ENCODE assay signal across 21 cellular contexts in the genomic region with DNA sequence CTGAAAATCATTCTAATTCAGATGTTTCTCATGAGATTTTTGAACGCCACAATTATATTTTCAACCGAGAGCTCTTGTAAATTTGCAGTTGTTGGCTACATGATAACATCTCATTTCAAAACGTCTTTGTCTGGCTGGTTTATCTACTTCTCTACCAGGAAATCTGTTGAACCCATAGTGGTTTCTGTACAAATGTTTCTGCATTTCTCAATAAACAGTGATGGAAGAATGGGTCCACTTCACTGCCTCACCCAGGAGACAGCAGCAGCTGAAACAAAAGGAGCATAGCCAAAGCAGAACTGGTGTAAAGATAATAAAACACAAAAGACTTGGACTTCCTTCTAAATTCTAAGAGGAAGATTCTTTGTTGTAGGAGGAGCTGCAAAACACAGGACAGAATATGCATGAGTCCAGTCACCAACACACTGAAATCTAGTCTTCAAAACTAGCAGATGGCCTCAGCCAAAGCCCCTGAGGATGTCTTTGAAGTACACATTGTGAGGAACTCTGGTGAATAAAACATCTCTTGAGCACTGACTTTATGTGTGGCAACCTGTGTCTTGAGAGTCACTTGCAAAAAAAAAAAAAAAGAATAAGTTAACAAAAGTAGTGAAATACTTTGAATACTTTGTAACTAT.
DNase-seq lines count a peak whose midpoint lies in the region; TF ChIP-seq lines count a peak whose summit lies in the region.
"Had no signal": no experiment of that assay in that cellular context is flagged by ENCODE, and none has a peak within 500 bp of the region (broad histone marks: within the 10 kb centered on the region; RNA-seq: fewer than 3 reads in every experiment).

No MANE protein-coding gene starts in this region.

- H3K27ac ChIP-seq in neural progenitor cell, result no peak overlapping the region
- H3K27ac ChIP-seq: GM23248, KMS-11 had no signal

- H3K27me3 Mint-ChIP-seq in activated T-helper 2 cell treated with anti-CD3 and anti-CD28 coated beads, Interferon-gamma antibody, Interleukin-2, Interleukin-4, amounts not matched to agents 10 μg/mL and 5 μg/mL and 100 μg/mL, durations not matched to agents 14 hours and 24 hours and 36 hours (ENCODE audit: low read depth), result peaks cover 8% of the 10 kb centered on the region
- H3K27me3 Mint-ChIP-seq in neural progenitor cell (ENCODE audit: insufficient read depth, low read depth), result no peaks in the 10 kb centered on the region
- H3K27me3 Mint-ChIP-seq in activated naive CD4-positive, alpha-beta T cell treated with anti-CD3 and anti-CD28 coated beads for 36 hours (ENCODE audit: low read depth), result peaks cover 22% of the 10 kb centered on the region

- no peak overlapping the region for H3K9ac ChIP-seq in neural progenitor cell
- H3K9ac ChIP-seq: GM23248, KMS-11 had no signal

- H3K4me3 ChIP-seq in neural progenitor cell, result no peak overlapping the region
- H3K4me3 ChIP-seq: GM23248, HAP-1 had no signal

- no peaks in the 10 kb centered on the region for H3K36me3 Mint-ChIP-seq in activated T-helper 2 cell treated with anti-CD3 and anti-CD28 coated beads, Interferon-gamma antibody, Interleukin-2, Interleukin-4, amounts not matched to agents 10 μg/mL and 5 μg/mL and 100 μg/mL, durations not matched to agents 14 hours and 24 hours and 36 hours (ENCODE audit: low read depth)
- H3K36me3 Mint-ChIP-seq in neural progenitor cell, result no peaks in the 10 kb centered on the region
- no peaks in the 10 kb centered on the region for H3K36me3 Mint-ChIP-seq in activated naive CD4-positive, alpha-beta T cell treated with anti-CD3 and anti-CD28 coated beads for 36 hours (ENCODE audit: low read depth)
- H3K36me3 Mint-ChIP-seq: CD4-positive, CD25-positive, alpha-beta regulatory T cell had no signal

- H3K9me3 Mint-ChIP-seq in activated T-helper 2 cell treated with anti-CD3 and anti-CD28 coated beads, Interferon-gamma antibody, Interleukin-2, Interleukin-4, amounts not matched to agents 10 μg/mL and 5 μg/mL and 100 μg/mL, durations not matched to agents 14 hours and 24 hours and 36 hours, result no peaks in the 10 kb centered on the region
- no peaks in the 10 kb centered on the region for H3K9me3 Mint-ChIP-seq in neural progenitor cell
- H3K9me3 Mint-ChIP-seq in activated naive CD4-positive, alpha-beta T cell treated with anti-CD3 and anti-CD28 coated beads for 36 hours, result no peaks in the 10 kb centered on the region

- no peaks in the 10 kb centered on the region for H3K36me3 ChIP-seq in neural progenitor cell
- H3K36me3 ChIP-seq: HAP-1 had no signal

- no peak overlapping the region for H3K4me3 Mint-ChIP-seq in activated T-helper 2 cell treated with anti-CD3 and anti-CD28 coated beads, Interferon-gamma antibody, Interleukin-2, Interleukin-4, amounts not matched to agents 10 μg/mL and 5 μg/mL and 100 μg/mL, durations not matched to agents 14 hours and 24 hours and 36 hours (ENCODE audit: low read depth)
- no peak overlapping the region for H3K4me3 Mint-ChIP-seq in neural progenitor cell
- no peak overlapping the region for H3K4me3 Mint-ChIP-seq in activated naive CD4-positive, alpha-beta T cell treated with anti-CD3 and anti-CD28 coated beads for 36 hours
- H3K4me3 Mint-ChIP-seq: CD4-positive, CD25-positive, alpha-beta regulatory T cell; HFFc6 had no signal

- intact Hi-C loops in activated T-helper 2 cell treated with anti-CD3 and anti-CD28 coated beads, Interferon-gamma antibody, Interleukin-2, Interleukin-4, amounts not matched to agents 10 μg/mL and 5 μg/mL and 100 μg/mL, durations not matched to agents 14 hours and 24 hours and 36 hours (cut with micrococcal nuclease), result no loop called here
- intact Hi-C loops in activated naive CD4-positive, alpha-beta T cell treated with anti-CD3 and anti-CD28 coated beads for 36 hours (cut with micrococcal nuclease), result no loop called here

- H3K4me1 Mint-ChIP-seq in activated T-helper 2 cell treated with anti-CD3 and anti-CD28 coated beads, Interferon-gamma antibody, Interleukin-2, Interleukin-4, amounts not matched to agents 10 μg/mL and 5 μg/mL and 100 μg/mL, durations not matched to agents 14 hours and 24 hours and 36 hours (ENCODE audit: low read depth), result peaks cover 6% of the 10 kb centered on the region
- peaks cover 7% of the 10 kb centered on the region for H3K4me1 Mint-ChIP-seq in neural progenitor cell
- no peaks in the 10 kb centered on the region for H3K4me1 Mint-ChIP-seq in activated naive CD4-positive, alpha-beta T cell treated with anti-CD3 and anti-CD28 coated beads for 36 hours (ENCODE audit: low read depth)
- H3K4me1 Mint-ChIP-seq: CD4-positive, CD25-positive, alpha-beta regulatory T cell had no signal

- CTCF ChIA-PET in activated naive CD4-positive, alpha-beta T cell treated with anti-CD3 and anti-CD28 coated beads for 36 hours (lab: Charles Lee), result no interaction called here

- H3K9me3 ChIP-seq in neural progenitor cell (ENCODE audit: low read depth), result no peaks in the 10 kb centered on the region
- H3K9me3 ChIP-seq: HAP-1 had no signal

- H4K20me1 ChIP-seq in neural progenitor cell (ENCODE audit: low read depth), result no peaks in the 10 kb centered on the region

- H3K27ac Mint-ChIP-seq in activated T-helper 2 cell treated with anti-CD3 and anti-CD28 coated beads, Interferon-gamma antibody, Interleukin-2, Interleukin-4, amounts not matched to agents 10 μg/mL and 5 μg/mL and 100 μg/mL, durations not matched to agents 14 hours and 24 hours and 36 hours, result peak overlapping the region; percentile 35
- peak overlapping the region; percentile 20 for H3K27ac Mint-ChIP-seq in neural progenitor cell
- H3K27ac Mint-ChIP-seq in activated naive CD4-positive, alpha-beta T cell treated with anti-CD3 and anti-CD28 coated beads for 36 hours, result no peak overlapping the region
- H3K27ac Mint-ChIP-seq: CD4-positive, CD25-positive, alpha-beta regulatory T cell; HFFc6 had no signal

- no peaks in the 10 kb centered on the region for H3F3A ChIP-seq in neural progenitor cell (ENCODE audit: low read depth)

- no peak overlapping the region for H3K4me2 ChIP-seq in neural progenitor cell
- H3K4me2 ChIP-seq: KMS-11 had no signal

- H2AFZ ChIP-seq in neural progenitor cell (replicated peaks), result peak overlapping the region; percentile 42
- H2AFZ ChIP-seq: GM23248 had no signal

- no peaks in the 10 kb centered on the region for H3K27me3 ChIP-seq in neural progenitor cell

- H3K79me2 ChIP-seq in neural progenitor cell (ENCODE audit: low read depth), result no peaks in the 10 kb centered on the region

- DNase-seq in GF-D8 (lab: John Stamatoyannopoulos, UW) (peak; percentile 91), KG1 (lab: John Stamatoyannopoulos, UW) (peak; percentile 32), neural progenitor cell (ENCODE audit: low spot score) (no peak), epidermal melanocyte (ENCODE audit: insufficient read length, low spot score) (no peak), dedifferentiated amniotic fluid mesenchymal stem cell (ENCODE audit: extremely low spot score) (no peak)
- DNase-seq in activated T-helper 2 cell treated with anti-CD3 and anti-CD28 coated beads, Interferon-gamma antibody, Interleukin-2, Interleukin-4, amounts not matched to agents 10 μg/mL and 5 μg/mL and 100 μg/mL, durations not matched to agents 14 hours and 24 hours and 36 hours (ENCODE audit: low spot score), result no peak
- no peak for DNase-seq in activated naive CD4-positive, alpha-beta T cell treated with anti-CD3 and anti-CD28 coated beads for 36 hours
- DNase-seq: CD4-positive, CD25-positive, alpha-beta regulatory T cell; GM23248; HFFc6; NCI-H1092 treated with DMSO at 0.1 percent for 48 hours; NCI-H146; NCI-H2029; NCI-H446; NCI-H524 treated with DMSO at 0.1 percent for 48 hours; NCI-H82; Right ventricle myocardium superior; RPMI8226; SW 1271 had no signal

- TF ChIP-seq CTCF in neural progenitor cell (IDR thresholded peaks at IDR 0.05), result no peak

- H3K4me1 ChIP-seq in neural progenitor cell, result no peaks in the 10 kb centered on the region
- H3K4me1 ChIP-seq: HAP-1 had no signal

Comparison
In these comparisons a context has a peak if more than half of its experiments do, and no peak if none do; other contexts are left out.
1. DNase-seq: peak in GF-D8 (single experiment) and KG1 (single experiment); none in activated T-helper 2 cell treated with anti-CD3 and anti-CD28 coated beads, Interferon-gamma antibody, Interleukin-2, Interleukin-4, amounts not matched to agents 10 μg/mL and 5 μg/mL and 100 μg/mL, durations not matched to agents 14 hours and 24 hours and 36 hours (single experiment), neural progenitor cell (single experiment), epidermal melanocyte (single experiment), activated naive CD4-positive, alpha-beta T cell treated with anti-CD3 and anti-CD28 coated beads for 36 hours (single experiment) and dedifferentiated amniotic fluid mesenchymal stem cell (single experiment).